In the genomic region with DNA sequence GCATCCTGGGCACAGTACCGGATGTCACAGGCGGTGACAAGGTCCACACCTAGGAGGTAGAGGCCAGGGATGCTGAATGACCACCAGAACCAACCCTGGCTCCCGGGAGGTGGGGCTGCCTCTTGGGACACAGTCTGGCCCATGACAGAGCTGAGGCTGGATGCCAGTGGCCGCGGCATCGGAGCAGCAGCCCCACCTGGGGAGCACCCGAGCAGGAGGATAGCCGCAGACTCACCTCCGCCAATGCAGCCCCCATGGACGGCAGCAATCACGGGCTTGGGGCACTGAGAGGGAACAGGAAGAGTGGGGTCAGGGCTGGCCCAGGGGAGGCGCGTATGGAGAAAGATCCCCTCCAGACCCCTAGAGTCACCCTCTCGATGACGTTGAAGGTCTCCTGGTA, we compare ENCODE assay signal across 34 cellular contexts. TPM values are rescaled to one million over a fixed set of nuclear protein-coding genes. Genes with fewer than 3 reads are reported as not detected.
"Had no signal": no experiment of that assay in that cellular context is flagged by ENCODE, and none has a peak within 500 bp of the region (broad histone marks: within the 10 kb centered on the region; RNA-seq: fewer than 3 reads in every experiment).

No MANE protein-coding gene starts in this region.

- H3K27ac ChIP-seq: cardiac muscle cell, heart left ventricle, lower lobe of right lung, neural progenitor cell, sigmoid colon, thyroid gland had no signal

- H3K4me3 ChIP-seq: cardiac muscle cell, heart left ventricle, lower lobe of right lung, neural progenitor cell, sigmoid colon, smooth muscle cell, thyroid gland had no signal

- H3K4me1 ChIP-seq: lower lobe of right lung, neural progenitor cell, sigmoid colon had no signal

- H3K36me3 ChIP-seq: neural progenitor cell had no signal

- H3K9ac ChIP-seq: neural progenitor cell had no signal

- ATAC-seq: heart left ventricle; left lobe of liver; lower lobe of right lung; naive thymus-derived CD8-positive, alpha-beta T cell; T-helper 17 cell had no signal

- H3K27ac Mint-ChIP-seq: dendritic cell treated with granulocyte-macrophage colony-stimulating factor and Interleukin-4, amounts not matched to agents 40 ng/mL and 50 ng/mL, for 4 days; neural progenitor cell; progenitor cell of endocrine pancreas; stimulated activated naive CD8-positive, alpha-beta T cell treated with anti-CD3 and anti-CD28 coated beads, Interleukin-15, Interleukin-2, amounts not matched to agents 100 ng/mL and 50 ng/mL, for 24 hours; T-helper 17 cell had no signal

- H3K4me3 Mint-ChIP-seq: dendritic cell treated with granulocyte-macrophage colony-stimulating factor and Interleukin-4, amounts not matched to agents 40 ng/mL and 50 ng/mL, for 4 days; naive thymus-derived CD8-positive, alpha-beta T cell; neural progenitor cell; stimulated activated naive CD8-positive, alpha-beta T cell treated with anti-CD3 and anti-CD28 coated beads, Interleukin-15, Interleukin-2, amounts not matched to agents 100 ng/mL and 50 ng/mL, for 24 hours; T-helper 17 cell had no signal

- FAIRE-seq: endometrium, keratinocyte had no signal

- H3K9me3 ChIP-seq: heart left ventricle, lower lobe of right lung, sigmoid colon, thyroid gland had no signal

- H3K9me3 Mint-ChIP-seq: dendritic cell treated with granulocyte-macrophage colony-stimulating factor and Interleukin-4, amounts not matched to agents 40 ng/mL and 50 ng/mL, for 4 days; naive thymus-derived CD8-positive, alpha-beta T cell; neural progenitor cell; stimulated activated naive CD8-positive, alpha-beta T cell treated with anti-CD3 and anti-CD28 coated beads, Interleukin-15, Interleukin-2, amounts not matched to agents 100 ng/mL and 50 ng/mL, for 24 hours had no signal

- H3K27me3 Mint-ChIP-seq: dendritic cell treated with granulocyte-macrophage colony-stimulating factor and Interleukin-4, amounts not matched to agents 40 ng/mL and 50 ng/mL, for 4 days; naive thymus-derived CD8-positive, alpha-beta T cell; progenitor cell of endocrine pancreas; stimulated activated naive CD8-positive, alpha-beta T cell treated with anti-CD3 and anti-CD28 coated beads, Interleukin-15, Interleukin-2, amounts not matched to agents 100 ng/mL and 50 ng/mL, for 24 hours; T-helper 17 cell had no signal

- DNase-seq: activated CD4-positive, alpha-beta T cell treated with anti-CD3 and anti-CD28 coated beads for 4 hours; activated CD4-positive, alpha-beta T cell treated with anti-CD3 and anti-CD28 coated beads, Interleukin-2, amount 50 U/mL, for 48 hours; activated CD4-positive, CD25-positive, alpha-beta regulatory T cell; activated CD8-positive, alpha-beta memory T cell treated with anti-CD3 and anti-CD28 coated beads, Interleukin-2, amount 50 U/mL, for 48 hours; activated naive CD4-positive, alpha-beta T cell treated with Interleukin-2 at 50 U/mL for 16 hours; activated T-cell treated with anti-CD3 and anti-CD28 coated beads, Interleukin-2, amount 50 U/mL, for 48 hours; effector CD4-positive, alpha-beta T cell; heart left ventricle; lower lobe of right lung; naive thymus-derived CD8-positive, alpha-beta T cell; retina; sigmoid colon; stimulated activated CD4-positive, alpha-beta T cell treated with anti-CD3 and anti-CD28 coated beads, Interleukin-4, amount 100 ng/mL, for 24 hours; substantia nigra; SW 1271; T-helper 17 cell; thyroid gland had no signal

RNA-seq across cellular contexts. Expression of gene LGALS4, which starts 4.3 kb away (rescaled TPM):
- total RNA-seq: chondrocyte, epithelial cell of proximal tubule, osteocyte, smooth muscle cell had no signal

RNA-seq across cellular contexts. Expression of gene LGALS7B, which starts 28.1 kb away (rescaled TPM):
- total RNA-seq: activated CD8-positive, alpha-beta memory T cell treated with anti-CD3 and anti-CD28 coated beads for 36 hours; cardiac muscle cell; chondrocyte; fibroblast of villous mesenchyme; heart left ventricle; left lobe of liver; lower lobe of right lung; mesenteric fat pad; naive thymus-derived CD8-positive, alpha-beta T cell; osteocyte; progenitor cell of endocrine pancreas; smooth muscle cell; T-helper 17 cell; thyroid gland; ureter had no signal
- polyA plus RNA-seq: cardiac muscle cell; heart left ventricle; naive thymus-derived CD8-positive, alpha-beta T cell; smooth muscle cell had no signal

RNA-seq across cellular contexts. Expression of gene LGALS7, which starts 43.8 kb away (rescaled TPM):
- total RNA-seq: activated CD8-positive, alpha-beta memory T cell treated with anti-CD3 and anti-CD28 coated beads for 36 hours; cardiac muscle cell; chondrocyte; epithelial cell of proximal tubule; fibroblast of villous mesenchyme; heart left ventricle; left lobe of liver; lower lobe of right lung; mesenteric fat pad; mucosa of gallbladder; naive thymus-derived CD8-positive, alpha-beta T cell; osteocyte; progenitor cell of endocrine pancreas; sigmoid colon; smooth muscle cell; T-helper 17 cell; thyroid gland; ureter had no signal
- polyA plus RNA-seq: cardiac muscle cell; naive thymus-derived CD8-positive, alpha-beta T cell; sigmoid colon; smooth muscle cell had no signal
